7 cellular contexts compared by ENCODE assay signal in genomic region chr6:113859349-113860164, GRCh38. TPM values are rescaled to one million over a fixed set of nuclear protein-coding genes. Genes with fewer than 3 reads are reported as not detected.
DNase-seq lines count a peak whose midpoint lies in the region; ATAC-seq, FAIRE-seq and TF ChIP-seq lines count a peak whose summit lies in the region.

No MANE protein-coding gene starts in this region.

- H3K27me3 ChIP-seq in HepG2 (ENCODE audit: control insufficient read depth in 1 of 2, insufficient read depth in 2 of 2, low read length in 2 of 2) = peaks cover 0 to 3% of the 10 kb centered on the region in 2 experiments; a peak in 3 of 5 replicates
- no peaks in the 10 kb centered on the region for H3K27me3 ChIP-seq in subcutaneous abdominal adipose tissue (ENCODE audit: control insufficient read depth in 5 of 5, insufficient read depth in 4 of 5, low read length in 5 of 5)

- TF ChIP-seq CTCF in HepG2 (CRISPR knock-in tag; IDR thresholded peaks at IDR 0.05) = no peak

- H3K9me3 Mint-ChIP-seq in dendritic cell treated with granulocyte-macrophage colony-stimulating factor and Interleukin-4, amounts not matched to agents 40 ng/mL and 50 ng/mL, for 4 days = no peaks in the 10 kb centered on the region

- H3K36me3 Mint-ChIP-seq in dendritic cell treated with granulocyte-macrophage colony-stimulating factor and Interleukin-4, amounts not matched to agents 40 ng/mL and 50 ng/mL, for 4 days (ENCODE audit: low read depth) = peaks cover 8% of the 10 kb centered on the region

- TF ChIP-seq RAD21 in HepG2 (CRISPR knock-in tag; IDR thresholded peaks at IDR 0.05) = no peak

- peak overlapping the region; percentile 100 for H3K9ac ChIP-seq in HepG2 (ENCODE audit: insufficient read depth, low read depth, low read length)
- peak overlapping the region; percentile 26 to 97 (median 84) for H3K9ac ChIP-seq in subcutaneous abdominal adipose tissue (ENCODE audit: low read length in 5 of 5)

- WGBS in HepG2 (ENCODE audit: low lambda C conversion rate) = 6% methylated on average over 6 of the region's 87 CpGs

- TF ChIP-seq POLR2A in HepG2 (IDR thresholded peaks at IDR 0.05; ENCODE audit: insufficient read depth in 1 of 2, low read depth in 2 of 2, low read length in 2 of 2) = 0 out of 4 replicates have a peak, but pooled peaks of 1 of the 2 experiments have one; percentile 20

- intact Hi-C loops in dendritic cell treated with granulocyte-macrophage colony-stimulating factor and Interleukin-4, amounts not matched to agents 40 ng/mL and 50 ng/mL, for 4 days (cut with micrococcal nuclease) = loop anchor here (2.0 to 10.0 kb wide), 6 partner anchors 102 to 1079 kb away; no protein-coding TSS in a partner anchor
- intact Hi-C loops in HepG2 (cut with micrococcal nuclease; ENCODE audit: unreplicated experiment) = loop anchor here (1.0 to 10.0 kb wide), 7 partner anchors 14 to 979 kb away; no protein-coding TSS in a partner anchor

- ATAC-seq in GM18498 (IDR thresholded peaks at IDR 0.05; ENCODE audit: unreplicated experiment) (peak; percentile 0), HepG2 (peak; percentile 2), GM19023 (IDR thresholded peaks at IDR 0.05; ENCODE audit: unreplicated experiment) (no peak)

- FAIRE-seq in HepG2 (lab: Jason Lieb, UNC) = no peak

- peak overlapping the region; percentile 79 to 97 (median 88) for H3K4me3 ChIP-seq in HepG2 (replicated peaks in 1 of 3; ENCODE audit: insufficient read depth in 1 of 3, low read depth in 2 of 3, low read length in 3 of 3)
- H3K4me3 ChIP-seq in subcutaneous abdominal adipose tissue (ENCODE audit: low read depth in 1 of 5, low read length in 5 of 5) = peak overlapping the region; percentile 86 to 98 (median 87)

- H3K4me2 ChIP-seq in HepG2 (ENCODE audit: low read depth, low read length) = peak overlapping the region; percentile 98

- peaks cover 29% of the 10 kb centered on the region for H4K20me1 ChIP-seq in HepG2 (ENCODE audit: insufficient read depth, low read length)

- no peak overlapping the region for H2AFZ ChIP-seq in HepG2 (ENCODE audit: low read length)

- TF ChIP-seq EP300 in HepG2 (IDR thresholded peaks at IDR 0.05; ENCODE audit: low read depth in 2 of 2, low read length in 2 of 2) (no peak), HepG2 (CRISPR knock-in tag; IDR thresholded peaks at IDR 0.05; ENCODE audit: borderline replicate concordance) (no peak)

- CTCF ChIA-PET in HepG2 (lab: Yijun Ruan, JAX; ENCODE audit: low intra/inter-chr PET ratio, low total read pairs) = interaction anchor here (1.1 kb wide), 1 partner anchor 1079 kb away, joined by 6 read pairs; no protein-coding TSS in a partner anchor

- peak; percentile 48 for DNase-seq in NCI-H1105 (lab: John Stamatoyannopoulos, UW)
- no peak for DNase-seq in HepG2 (ENCODE audit: low spot score)
- DNase-seq in HUDEP-2 (lab: John Stamatoyannopoulos, UW; ENCODE audit: unreplicated experiment in 76 of 76) = no peak

- H3K9me3 ChIP-seq in HepG2 (ENCODE audit: low read length) (no peaks in the 10 kb centered on the region), subcutaneous abdominal adipose tissue (ENCODE audit: control insufficient read depth in 5 of 5, low read length in 5 of 5) (no peaks in the 10 kb centered on the region)

- H3K4me1 ChIP-seq in HepG2 (ENCODE audit: insufficient read depth, low read length) (peaks cover 32% of the 10 kb centered on the region), subcutaneous abdominal adipose tissue (ENCODE audit: control insufficient read depth in 5 of 5, insufficient read depth in 5 of 5, low read length in 5 of 5) (peaks cover 0 to 54% (median 34%) of the 10 kb centered on the region in 5 donors)

- peak overlapping the region; percentile 23 for H3K4me3 Mint-ChIP-seq in dendritic cell treated with granulocyte-macrophage colony-stimulating factor and Interleukin-4, amounts not matched to agents 40 ng/mL and 50 ng/mL, for 4 days

- peaks cover 50% of the 10 kb centered on the region for H3K79me2 ChIP-seq in HepG2 (ENCODE audit: insufficient read depth, low read length)

- POLR2A ChIA-PET in HepG2 (lab: Yijun Ruan, JAX) = interaction anchor here (0.6 to 4.8 kb wide), 27 partner anchors 11 to 980 kb away, joined by 3 to 82 read pairs (median 5); no protein-coding TSS in a partner anchor

- peaks cover 14% of the 10 kb centered on the region for H3K4me1 Mint-ChIP-seq in dendritic cell treated with granulocyte-macrophage colony-stimulating factor and Interleukin-4, amounts not matched to agents 40 ng/mL and 50 ng/mL, for 4 days (ENCODE audit: low read depth)

- H3K27ac Mint-ChIP-seq in dendritic cell treated with granulocyte-macrophage colony-stimulating factor and Interleukin-4, amounts not matched to agents 40 ng/mL and 50 ng/mL, for 4 days = no peak overlapping the region

- no peaks in the 10 kb centered on the region; a peak in 1 of 5 replicates for H3K36me3 ChIP-seq in HepG2 (replicated peaks in 1 of 2; ENCODE audit: control insufficient read depth in 1 of 2, insufficient read depth in 2 of 2, low read length in 2 of 2)
- H3K36me3 ChIP-seq in subcutaneous abdominal adipose tissue (ENCODE audit: control insufficient read depth in 5 of 5, insufficient read depth in 5 of 5, low read length in 5 of 5) = no peaks in the 10 kb centered on the region

- peaks cover 5% of the 10 kb centered on the region for H3K27me3 Mint-ChIP-seq in dendritic cell treated with granulocyte-macrophage colony-stimulating factor and Interleukin-4, amounts not matched to agents 40 ng/mL and 50 ng/mL, for 4 days

- H3K27ac ChIP-seq in HepG2 (ENCODE audit: extremely low read length, insufficient read depth, low read length) = peak overlapping the region; percentile 76
- peak overlapping the region; percentile 97 for H3K27ac ChIP-seq in subcutaneous abdominal adipose tissue (ENCODE audit: low read depth, low read length)

- BruUV-seq in HepG2 (replicated peaks; lab: Mats Ljungman, UMichigan) = no TSS peak

- in situ Hi-C loops in HepG2 (cut with HindIII; ENCODE audit: extremely low pct_ligation_motif_present, low pct_unique_long_range_greater_than_20kb) = loop anchor here (5.0 to 10.0 kb wide), 4 partner anchors 165 to 552 kb away; no protein-coding TSS in a partner anchor

TF ChIP-seq in HepG2, 621 proteins besides CTCF, POLR2A, EP300 and RAD21 (continues in another document):
- TF ChIP-seq ZNF777 (CRISPR knock-in tag; IDR thresholded peaks at IDR 0.05) (no peak; the same call in 1 of the 2 replicates), TFDP2 (CRISPR knock-in tag; IDR thresholded peaks at IDR 0.05) (peak; percentile 52; the same call in 1 of the 2 replicates), ZNF660 (CRISPR knock-in tag; IDR thresholded peaks at IDR 0.05; ENCODE audit: borderline replicate concordance, low read depth) (no peak), MTA1 (CRISPR knock-in tag; IDR thresholded peaks at IDR 0.05; ENCODE audit: borderline replicate concordance) (no peak), GPBP1L1 (CRISPR knock-in tag; IDR thresholded peaks at IDR 0.05) (no peak), ZNF678 (CRISPR knock-in tag; IDR thresholded peaks at IDR 0.05) (no peak)

RNA-seq across cellular contexts. Expression of gene MARCKS, which starts 2.4 kb away (rescaled TPM):
- 39.5 and 46.7 TPM in 2 replicates for total RNA-seq in HepG2 (2016; rRNA removed; fragmentation: Illumina TruSeq; extraction: Trizol)
- 2.8 and 3.4 TPM in 2 replicates for total RNA-seq in HepG2 (2016; cell fraction: cytosol; rRNA removed; fragmentation: Illumina TruSeq; extraction: Trizol; ENCODE audit: low read depth)
- 39.2 and 41.6 TPM in 2 replicates for total RNA-seq in HepG2 (2016; cell fraction: insoluble cytoplasmic fraction; rRNA removed; fragmentation: Illumina TruSeq; extraction: Trizol)
- 15.5 and 19.6 TPM in 2 replicates for total RNA-seq in HepG2 (2016; cell fraction: membrane; rRNA removed; fragmentation: Illumina TruSeq; extraction: Trizol)
- 34.9 and 35.7 TPM in 2 replicates for total RNA-seq in HepG2 (2016; cell fraction: nucleus; rRNA removed; fragmentation: Illumina TruSeq; extraction: Trizol)
- 24.3 and 30.5 TPM in 2 replicates for polyA plus RNA-seq in HepG2 (2011; rRNA removed)
- polyA plus RNA-seq in HepG2 (2011; cell fraction: cytosol; rRNA removed) = 12.3 and 17.5 TPM in 2 replicates
- 7.7 and 10.1 TPM in 2 replicates for polyA plus RNA-seq in HepG2 (2011; cell fraction: nucleus; rRNA removed)
- polyA plus RNA-seq in HepG2 (2012) = 46.4 and 60.2 TPM in 2 replicates
- polyA plus RNA-seq in HepG2 (2016; cell fraction: cytosol; fragmentation: Illumina TruSeq; extraction: Trizol; ENCODE audit: low read depth) = 4.2 and 4.7 TPM in 2 replicates
- 53.4 and 58.8 TPM in 2 replicates for polyA plus RNA-seq in HepG2 (2016; cell fraction: insoluble cytoplasmic fraction; fragmentation: Illumina TruSeq; extraction: Trizol; ENCODE audit: low read depth)
- polyA plus RNA-seq in HepG2 (2016; cell fraction: membrane; fragmentation: Illumina TruSeq; extraction: Trizol; ENCODE audit: low read depth) = 14.5 and 14.9 TPM in 2 replicates
- polyA plus RNA-seq in HepG2 (2016; cell fraction: nucleus; fragmentation: Illumina TruSeq; extraction: Trizol; ENCODE audit: insufficient read depth, low read depth) = 42.7 and 48.0 TPM in 2 replicates
- polyA minus RNA-seq in HepG2 (2011; rRNA and poly(A)+ RNA removed; ENCODE audit: low replicate concordance) = 0.07 and 12.9 TPM in 2 replicates
- polyA minus RNA-seq in HepG2 (2011; cell fraction: cytosol; rRNA and poly(A)+ RNA removed) = 32.4 and 32.5 TPM in 2 replicates
- polyA minus RNA-seq in HepG2 (2011; cell fraction: nucleus; rRNA and poly(A)+ RNA removed) = 18.7 and 19.6 TPM in 2 replicates
